In the genomic region with DNA sequence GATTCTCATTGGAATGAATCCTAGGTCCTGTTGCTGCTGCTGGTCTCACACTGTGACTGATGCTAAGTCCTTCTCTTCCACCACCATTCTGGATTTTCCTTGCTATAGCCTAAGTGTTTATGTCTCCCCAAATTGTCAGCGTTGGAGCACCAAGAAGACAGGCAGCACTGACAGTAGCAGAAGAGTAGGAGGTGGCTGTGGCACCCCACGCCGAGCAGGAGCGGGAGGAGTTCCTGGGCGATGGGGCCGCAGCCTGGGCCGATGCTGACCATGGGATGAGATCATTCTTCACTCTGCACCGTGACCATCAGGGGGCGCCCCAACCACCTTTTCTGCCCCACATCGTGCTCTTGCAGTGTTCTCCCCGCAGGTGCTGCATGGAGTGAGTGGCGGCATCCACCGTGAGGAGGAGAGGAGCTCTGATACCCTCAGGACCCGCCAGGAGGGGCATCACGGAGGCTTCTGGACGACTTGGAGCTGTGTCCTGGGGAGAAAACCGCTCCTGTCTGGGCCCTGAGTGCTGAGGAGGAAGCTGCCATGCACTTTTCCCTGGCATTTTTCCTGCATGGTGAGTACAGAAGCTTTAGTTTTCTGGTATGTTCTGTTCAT, we compare ENCODE assay signal across 8 cellular contexts. TPM values are rescaled to one million over a fixed set of nuclear protein-coding genes. Genes with fewer than 3 reads are reported as not detected.
DNase-seq lines count a peak whose midpoint lies in the region; ATAC-seq and TF ChIP-seq lines count a peak whose summit lies in the region.

No MANE protein-coding gene starts in this region.

- intact Hi-C loops in activated naive CD4-positive, alpha-beta T cell treated with anti-CD3 and anti-CD28 coated beads for 36 hours (cut with micrococcal nuclease) = loop anchor here (10.0 kb wide), 2 partner anchors 98 to 138 kb away; a partner anchor contains a TSS
- intact Hi-C loops in Right ventricle myocardium inferior (cut with DNase I) = no loop called here
- intact Hi-C loops in posterior cingulate gyrus (cut with DNase I) = no loop called here
- intact Hi-C loops in upper lobe of right lung (cut with DNase I) = no loop called here

- H3K27ac Mint-ChIP-seq in activated naive CD4-positive, alpha-beta T cell treated with anti-CD3 and anti-CD28 coated beads for 36 hours = no peak overlapping the region

- DNase-seq in ELF-1 (ENCODE audit: low read depth, low spot score) (peak; percentile 93), SK-N-DZ (ENCODE audit: low spot score) (peak; percentile 85), Right ventricle myocardium inferior (ENCODE audit: missing footprints) (peak; percentile 77), posterior cingulate gyrus (peak; percentile 47 to 97 (median 80)), upper lobe of right lung (peak; percentile 87)
- peak; percentile 89 for DNase-seq in activated naive CD4-positive, alpha-beta T cell treated with anti-CD3 and anti-CD28 coated beads for 36 hours

- H3K4me3 Mint-ChIP-seq in activated naive CD4-positive, alpha-beta T cell treated with anti-CD3 and anti-CD28 coated beads for 36 hours = peak overlapping the region; percentile 44

- H3K4me3 ChIP-seq in upper lobe of right lung = no peak overlapping the region

- H3K36me3 ChIP-seq in upper lobe of right lung = no peaks in the 10 kb centered on the region

- H3K27me3 ChIP-seq in upper lobe of right lung = no peaks in the 10 kb centered on the region

- H3K27me3 Mint-ChIP-seq in activated naive CD4-positive, alpha-beta T cell treated with anti-CD3 and anti-CD28 coated beads for 36 hours (ENCODE audit: low read depth) = peaks cover 5% of the 10 kb centered on the region

- H3K9me3 Mint-ChIP-seq in activated naive CD4-positive, alpha-beta T cell treated with anti-CD3 and anti-CD28 coated beads for 36 hours = no peaks in the 10 kb centered on the region

- ATAC-seq in Right ventricle myocardium inferior = peak; percentile 85
- peak; percentile 99 for ATAC-seq in upper lobe of right lung
- ATAC-seq in HG03045 (IDR thresholded peaks at IDR 0.05; ENCODE audit: unreplicated experiment) = no peak

- no peaks in the 10 kb centered on the region for H3K4me1 ChIP-seq in upper lobe of right lung

- no peak overlapping the region for H3K27ac ChIP-seq in upper lobe of right lung

- H3K4me1 Mint-ChIP-seq in activated naive CD4-positive, alpha-beta T cell treated with anti-CD3 and anti-CD28 coated beads for 36 hours (ENCODE audit: low read depth) = peaks cover 7% of the 10 kb centered on the region

- CTCF ChIA-PET in activated naive CD4-positive, alpha-beta T cell treated with anti-CD3 and anti-CD28 coated beads for 36 hours (lab: Charles Lee) = interaction anchor here (0.6 to 1.7 kb wide), 15 partner anchors 10 to 479 kb away, joined by 3 to 8 read pairs (median 3); a partner anchor contains a TSS

- TF ChIP-seq CTCF in LNCAP (IDR thresholded peaks at IDR 0.05) (peak; percentile 95), upper lobe of right lung (IDR thresholded peaks at IDR 0.05) (peak; percentile 77)

- H3K36me3 Mint-ChIP-seq in activated naive CD4-positive, alpha-beta T cell treated with anti-CD3 and anti-CD28 coated beads for 36 hours (ENCODE audit: low read depth) = no peaks in the 10 kb centered on the region

- H3K9me3 ChIP-seq in upper lobe of right lung = no peaks in the 10 kb centered on the region

RNA-seq across cellular contexts. Expression of a gene that starts 57.0 kb away (rescaled TPM):
- polyA plus RNA-seq in SK-N-DZ (2014; cell fraction: cytosol; rRNA removed) = 0.06 TPM in 1 of 2 replicates, not detected in the other
- not detected in 2 replicates for polyA plus RNA-seq in SK-N-DZ (2014; cell fraction: nucleus; rRNA removed)
- total RNA-seq in activated naive CD4-positive, alpha-beta T cell treated with anti-CD3 and anti-CD28 coated beads for 36 hours = not detected
- not detected for total RNA-seq in Right ventricle myocardium inferior
- not detected for total RNA-seq in upper lobe of right lung
